In the genomic region with DNA sequence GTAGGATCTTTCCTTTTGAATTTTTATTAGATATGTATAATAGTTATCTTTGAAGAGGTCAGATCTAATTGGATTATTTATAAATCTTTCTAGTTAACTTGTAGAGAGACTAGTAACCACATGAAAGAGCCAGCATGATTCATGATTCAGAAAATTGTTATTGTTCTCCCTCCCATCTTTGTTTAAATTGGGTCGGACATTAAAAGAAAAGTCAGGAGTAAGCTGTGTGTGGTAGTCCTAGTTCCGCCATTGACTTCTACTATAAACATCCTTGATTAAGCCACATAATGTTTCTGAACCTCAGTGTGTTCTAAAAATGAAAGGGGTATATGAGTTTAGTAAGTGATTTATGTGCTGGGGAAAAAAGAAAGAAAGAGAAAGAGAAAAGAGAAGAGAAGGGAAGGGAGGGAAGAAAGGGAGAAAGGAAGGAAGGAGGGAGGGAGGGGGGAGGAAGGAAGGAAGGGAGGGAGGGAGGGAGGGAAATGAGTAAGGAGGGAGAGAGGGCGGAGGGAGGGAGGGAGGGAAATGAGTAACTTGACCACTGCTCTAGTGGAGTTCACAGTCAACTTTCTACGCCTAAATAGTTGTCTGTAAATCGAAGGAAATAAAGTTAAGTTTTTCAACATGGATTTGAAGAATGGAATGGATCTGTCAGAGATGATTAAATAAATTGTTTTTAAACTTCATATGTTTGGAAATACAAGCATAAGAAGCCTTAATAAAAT, we compare ENCODE assay signal across 11 cellular contexts. TPM values are rescaled to one million over a fixed set of nuclear protein-coding genes. Genes with fewer than 3 reads are reported as not detected.
DNase-seq lines count a peak whose midpoint lies in the region; ATAC-seq, FAIRE-seq and TF ChIP-seq lines count a peak whose summit lies in the region.
"Had no signal": no experiment of that assay in that cellular context is flagged by ENCODE, and none has a peak within 500 bp of the region (broad histone marks: within the 10 kb centered on the region; RNA-seq: fewer than 3 reads in every experiment).

No MANE protein-coding gene starts in this region.

- H3K23ac ChIP-seq in neuronal stem cell (ENCODE audit: low read depth, low read length, poor library complexity) = no peak overlapping the region

- no peak overlapping the region for H3K4me3 Mint-ChIP-seq in astrocyte (ENCODE audit: unreplicated experiment)
- H3K4me3 Mint-ChIP-seq in activated CD4-positive, alpha-beta memory T cell treated with anti-CD3 and anti-CD28 coated beads, Interleukin-2, amount 10 ng/mL, durations not matched to agents 7 days and 5 days = no peak overlapping the region
- H3K4me3 Mint-ChIP-seq: CD8-positive, alpha-beta T cell; T-helper 1 cell treated with Interleukin-12 subunit alpha and Interleukin-12 subunit beta and Interleukin-4 antibody, amounts not matched to agents 30 μg/mL and 1 μg/mL, for 36 hours had no signal

- H3K27ac Mint-ChIP-seq in astrocyte (ENCODE audit: unreplicated experiment) = no peak overlapping the region
- H3K27ac Mint-ChIP-seq in activated CD4-positive, alpha-beta memory T cell treated with anti-CD3 and anti-CD28 coated beads, Interleukin-2, amount 10 ng/mL, durations not matched to agents 7 days and 5 days = no peak overlapping the region
- H3K27ac Mint-ChIP-seq: CD8-positive, alpha-beta T cell; T-helper 1 cell treated with Interleukin-12 subunit alpha and Interleukin-12 subunit beta and Interleukin-4 antibody, amounts not matched to agents 30 μg/mL and 1 μg/mL, for 36 hours had no signal

- peak overlapping the region; percentile 50 for H3K27ac ChIP-seq in GM23248
- peak overlapping the region; percentile 78 for H3K27ac ChIP-seq in astrocyte (ENCODE audit: low read depth, low read length)
- H3K27ac ChIP-seq in psoas muscle = peak overlapping the region; percentile 65
- no peak overlapping the region for H3K27ac ChIP-seq in neuronal stem cell (replicated peaks; ENCODE audit: low read length)
- H3K27ac ChIP-seq: neutrophil had no signal

- no peak overlapping the region for H4K91ac ChIP-seq in neuronal stem cell (ENCODE audit: low read depth, low read length, poor library complexity)

- H3K79me2 ChIP-seq in GM23248 (ENCODE audit: insufficient read depth) = peaks cover 58% of the 10 kb centered on the region
- peaks cover 13% of the 10 kb centered on the region for H3K79me2 ChIP-seq in astrocyte (ENCODE audit: insufficient read depth, low read length)

- H4K8ac ChIP-seq in neuronal stem cell (ENCODE audit: low read depth, low read length) = no peak overlapping the region

- no peaks in the 10 kb centered on the region for H3K79me1 ChIP-seq in neuronal stem cell (ENCODE audit: low read depth, low read length)

- no peaks in the 10 kb centered on the region for H3K9me3 Mint-ChIP-seq in astrocyte (ENCODE audit: unreplicated experiment)
- H3K9me3 Mint-ChIP-seq in activated CD4-positive, alpha-beta memory T cell treated with anti-CD3 and anti-CD28 coated beads, Interleukin-2, amount 10 ng/mL, durations not matched to agents 7 days and 5 days = no peaks in the 10 kb centered on the region
- H3K9me3 Mint-ChIP-seq: CD8-positive, alpha-beta T cell; T-helper 1 cell treated with Interleukin-12 subunit alpha and Interleukin-12 subunit beta and Interleukin-4 antibody, amounts not matched to agents 30 μg/mL and 1 μg/mL, for 36 hours had no signal

- H2BK5ac ChIP-seq in neuronal stem cell (ENCODE audit: low read length) = no peak overlapping the region

- H3K14ac ChIP-seq in neuronal stem cell (ENCODE audit: low read length) = no peak overlapping the region

- H3K9me2 ChIP-seq in GM23248 (ENCODE audit: insufficient read depth) = no peaks in the 10 kb centered on the region

- TF ChIP-seq CTCF in astrocyte (IDR thresholded peaks at IDR 0.05; ENCODE audit: insufficient read depth, low read depth, low read length) (no peak), fibroblast of the aortic adventitia (IDR thresholded peaks at IDR 0.05; ENCODE audit: insufficient read depth, low read length) (no peak), psoas muscle (IDR thresholded peaks at IDR 0.05) (no peak)

- ATAC-seq in psoas muscle = peak in 2 of 4 donors; percentile 51 to 71
- ATAC-seq: CD8-positive, alpha-beta T cell had no signal

- no peaks in the 10 kb centered on the region for H3K27me3 Mint-ChIP-seq in astrocyte (ENCODE audit: low read depth, unreplicated experiment)
- no peaks in the 10 kb centered on the region for H3K27me3 Mint-ChIP-seq in activated CD4-positive, alpha-beta memory T cell treated with anti-CD3 and anti-CD28 coated beads, Interleukin-2, amount 10 ng/mL, durations not matched to agents 7 days and 5 days

- peak; percentile 39 for DNase-seq in GM23248
- DNase-seq in astrocyte (ENCODE audit: low read depth) = peak; percentile 74
- peak; percentile 44 for DNase-seq in fibroblast of the aortic adventitia (ENCODE audit: low read depth)
- DNase-seq in psoas muscle = no peak
- no peak for DNase-seq in nucleus accumbens (lab: John Stamatoyannopoulos, UW)
- DNase-seq in activated CD4-positive, alpha-beta memory T cell treated with anti-CD3 and anti-CD28 coated beads, Interleukin-2, amount 10 ng/mL, durations not matched to agents 7 days and 5 days = no peak
- DNase-seq in neuronal stem cell (ENCODE audit: low spot score) = no peak
- no peak for DNase-seq in activated CD4-positive, alpha-beta T cell treated with anti-CD3 and anti-CD28 coated beads, Interleukin-2, amount 50 U/mL, for 4 hours
- DNase-seq: CD8-positive, alpha-beta T cell had no signal

- FAIRE-seq in astrocyte (lab: Jason Lieb, UNC) = peak; percentile 41

- CTCF ChIA-PET in activated CD4-positive, alpha-beta memory T cell treated with anti-CD3 and anti-CD28 coated beads, Interleukin-2, amount 10 ng/mL, durations not matched to agents 7 days and 5 days (lab: Charles Lee) = interaction anchor here (1.1 kb wide), 1 partner anchor 31 kb away, joined by 3 read pairs; no protein-coding TSS in a partner anchor

- intact Hi-C loops in psoas muscle (cut with DNase I) = loop anchor here (5.0 kb wide), 2 partner anchors 32 to 37 kb away; no protein-coding TSS in a partner anchor

- H3K4me2 ChIP-seq in GM23248 (ENCODE audit: unreplicated experiment) = peak overlapping the region; percentile 62
- H3K4me2 ChIP-seq in astrocyte (ENCODE audit: low read length) = peak overlapping the region; percentile 76
- no peak overlapping the region for H3K4me2 ChIP-seq in neuronal stem cell (ENCODE audit: insufficient read depth, low read length, poor library complexity, severe bottlenecking)

- H3K9me3 ChIP-seq in GM23248 (ENCODE audit: low read depth) (no peaks in the 10 kb centered on the region), astrocyte (ENCODE audit: insufficient read depth, low read depth, low read length) (no peaks in the 10 kb centered on the region), psoas muscle (no peaks in the 10 kb centered on the region), neuronal stem cell (replicated peaks in 1 of 2; ENCODE audit: control insufficient read depth in 2 of 2, insufficient read depth in 1 of 2, low read depth in 1 of 2, low read length in 2 of 2) (peaks cover 0 to 2% of the 10 kb centered on the region in 2 donors)
- H3K9me3 ChIP-seq: neutrophil had no signal

- H3K4ac ChIP-seq in neuronal stem cell (ENCODE audit: low read length) = no peak overlapping the region

- H2BK12ac ChIP-seq in neuronal stem cell (ENCODE audit: low read length) = no peak overlapping the region

- H3K4me3 ChIP-seq in GM23248 (peak overlapping the region; percentile 18; the same call in 1 of the 2 replicates), astrocyte (ENCODE audit: insufficient read depth, low read depth, low read length) (no peak overlapping the region), fibroblast of the aortic adventitia (ENCODE audit: low read depth, low read length) (no peak overlapping the region), psoas muscle (no peak overlapping the region), neuronal stem cell (ENCODE audit: low read length in 2 of 2) (no peak overlapping the region)

- H3K4me1 Mint-ChIP-seq in astrocyte (ENCODE audit: low read depth, unreplicated experiment) = peaks cover 40% of the 10 kb centered on the region
- peaks cover 26% of the 10 kb centered on the region for H3K4me1 Mint-ChIP-seq in activated CD4-positive, alpha-beta memory T cell treated with anti-CD3 and anti-CD28 coated beads, Interleukin-2, amount 10 ng/mL, durations not matched to agents 7 days and 5 days

- in situ Hi-C loops in GM23248 (cut with MboI) = loop anchor here (10.0 kb wide), 1 partner anchor 60 kb away; no protein-coding TSS in a partner anchor

- peaks cover 3% of the 10 kb centered on the region for H3K36me3 Mint-ChIP-seq in astrocyte (ENCODE audit: low read depth, unreplicated experiment)
- H3K36me3 Mint-ChIP-seq in activated CD4-positive, alpha-beta memory T cell treated with anti-CD3 and anti-CD28 coated beads, Interleukin-2, amount 10 ng/mL, durations not matched to agents 7 days and 5 days (ENCODE audit: low read depth) = peaks cover 17% of the 10 kb centered on the region

- H3K27me3 ChIP-seq in GM23248 (replicated peaks; ENCODE audit: insufficient read depth) (no peaks in the 10 kb centered on the region), astrocyte (ENCODE audit: insufficient read depth, low read length) (no peaks in the 10 kb centered on the region), psoas muscle (ENCODE audit: insufficient read depth in 3 of 3, low read length in 2 of 3) (no peaks in the 10 kb centered on the region), neuronal stem cell (ENCODE audit: control insufficient read depth in 3 of 3, insufficient read depth in 3 of 3, low read depth in 1 of 3, low read length in 3 of 3) (no peaks in the 10 kb centered on the region)
- H3K27me3 ChIP-seq: neutrophil had no signal

- peaks cover 76% of the 10 kb centered on the region for H3F3A ChIP-seq in GM23248 (ENCODE audit: insufficient read depth)

- H2BK120ac ChIP-seq in neuronal stem cell (ENCODE audit: low read depth, low read length) = no peak overlapping the region

- WGBS in GM23248 (ENCODE audit: low coverage in 1 of 2, low lambda C conversion rate in 2 of 2, missing lambda C conversion rate in 2 of 2), 2 experiments = 24 to 43% methylated on average over 5 of the region's 5 CpGs
- WGBS in psoas muscle, 3 donors = 57 to 64% (median 62%) methylated on average over 5 of the region's 5 CpGs
- WGBS in neuronal stem cell (ENCODE audit: extremely low coverage in 2 of 2, insufficient read length in 2 of 2, insufficient replicate concordance in 1 of 2), 2 donors = no CpG with 5 or more reads among the region's 5 CpGs

- H3K9ac ChIP-seq in GM23248 (peak overlapping the region; percentile 20; the same call in 1 of the 2 replicates), astrocyte (ENCODE audit: low read length) (peak overlapping the region; percentile 53), neuronal stem cell (ENCODE audit: low read depth, low read length, poor library complexity) (no peak overlapping the region)

- H4K20me1 ChIP-seq in GM23248 (ENCODE audit: insufficient read depth) (no peaks in the 10 kb centered on the region), astrocyte (ENCODE audit: insufficient read depth, low read length) (no peaks in the 10 kb centered on the region)

- no peak overlapping the region for H2BK15ac ChIP-seq in neuronal stem cell (ENCODE audit: low read length)

- H3K4me1 ChIP-seq in GM23248 (ENCODE audit: insufficient read depth) (peaks cover 74% of the 10 kb centered on the region), astrocyte (ENCODE audit: insufficient read depth, low read length) (peaks cover 57% of the 10 kb centered on the region), psoas muscle (peaks cover 66% of the 10 kb centered on the region), neuronal stem cell (ENCODE audit: control insufficient read depth in 2 of 2, insufficient read depth in 1 of 2, low read depth in 1 of 2, low read length in 2 of 2) (peaks cover 2 to 31% of the 10 kb centered on the region in 2 donors)

- H3K36me3 ChIP-seq in GM23248 (ENCODE audit: low read depth) (no peaks in the 10 kb centered on the region; the same call in 1 of the 2 replicates), astrocyte (ENCODE audit: insufficient read depth, low read length) (peaks cover under 1% of the 10 kb centered on the region), psoas muscle (ENCODE audit: insufficient read depth in 1 of 2, low read depth in 1 of 2) (no peaks in the 10 kb centered on the region), neuronal stem cell (replicated peaks in 1 of 2; ENCODE audit: control insufficient read depth in 2 of 2, insufficient read depth in 2 of 2, low read length in 2 of 2) (peaks cover 0 to 9% of the 10 kb centered on the region in 2 donors)
- H3K36me3 ChIP-seq: neutrophil had no signal

- no peak overlapping the region for H2AK5ac ChIP-seq in neuronal stem cell (ENCODE audit: low read depth, low read length)

- H2AFZ ChIP-seq in GM23248 = peak overlapping the region; percentile 6; the same call in 1 of the 2 replicates
- no peak overlapping the region for H2AFZ ChIP-seq in astrocyte (ENCODE audit: low read depth, low read length)
- no peak overlapping the region for H2AFZ ChIP-seq in neuronal stem cell (ENCODE audit: low read length)

- no peak overlapping the region for H3K18ac ChIP-seq in neuronal stem cell (ENCODE audit: low read length)

- POLR2A ChIA-PET in activated CD4-positive, alpha-beta memory T cell treated with anti-CD3 and anti-CD28 coated beads, Interleukin-2, amount 10 ng/mL, durations not matched to agents 7 days and 5 days (lab: Charles Lee) = no interaction called here

RNA-seq across cellular contexts. Expression of a gene that starts 32.9 kb away (rescaled TPM):
- 14.7 and 14.8 TPM in 2 replicates for total RNA-seq in GM23248 (2014; rRNA removed; shearing (Covaris generic))
- polyA plus RNA-seq in GM23248 (2016; fragmentation: Nextera tagmentation; extraction: Ambion mirVana) = 5.9 and 6.2 TPM in 2 replicates
- 14.3 and 15.0 TPM in 2 replicates for total RNA-seq in astrocyte
- 8.8 and 16.6 TPM in 2 replicates for total RNA-seq in fibroblast of the aortic adventitia (ENCODE audit: low replicate concordance)
- 10 to 100 TPM; 20.5 to 69.6 (median 34.9) TPM for total RNA-seq in psoas muscle
- polyA plus RNA-seq in psoas muscle = 10 to 100 TPM in 2 of 3 donors, 1 to 10 TPM in 1; 9.0 to 30.4 (median 26.6) TPM
- 10 to 100 TPM in 1 of 2 experiments, 1 to 10 TPM in 1; 7.7 to 10.8 TPM for total RNA-seq in activated CD4-positive, alpha-beta memory T cell treated with anti-CD3 and anti-CD28 coated beads, Interleukin-2, amount 10 ng/mL, durations not matched to agents 7 days and 5 days
- polyA plus RNA-seq in neuronal stem cell (2013, experiment 1 of 2) = 7.0 TPM
- polyA plus RNA-seq in neuronal stem cell (2013, experiment 2 of 2) = 7.2 TPM

Comparison
In these comparisons a context has a peak if more than half of its experiments do, and no peak if none do; other contexts are left out.
1. DNase-seq: peak in GM23248 (single experiment), astrocyte (single experiment) and fibroblast of the aortic adventitia (single experiment); none in psoas muscle (0 of 2), nucleus accumbens (0 of 56), activated CD4-positive, alpha-beta memory T cell treated with anti-CD3 and anti-CD28 coated beads, Interleukin-2, amount 10 ng/mL, durations not matched to agents 7 days and 5 days (single experiment), neuronal stem cell (single experiment) and activated CD4-positive, alpha-beta T cell treated with anti-CD3 and anti-CD28 coated beads, Interleukin-2, amount 50 U/mL, for 4 hours (0 of 2).